In genomic region chr12:54024127-54024526, GRCh38 we compare ENCODE assay signal across 1 cellular context.
TF ChIP-seq lines count a peak whose summit lies in the region.

No MANE protein-coding gene starts in this region.

TF ChIP-seq in HepG2, 621 proteins besides CTCF, POLR2A, EP300 and RAD21:
- no peak for TF ChIP-seq SMARCE1 (IDR thresholded peaks at IDR 0.05; ENCODE audit: borderline replicate concordance)
- TF ChIP-seq ZNF280B (CRISPR knock-in tag; IDR thresholded peaks at IDR 0.05; ENCODE audit: borderline replicate concordance) = no peak
- TF ChIP-seq CHD2 (IDR thresholded peaks at IDR 0.05; ENCODE audit: low read depth, low read length) = no peak
